Comparison of ENCODE assay signal across 12 cellular contexts in genomic region chr21:43936186-43936967, GRCh38.
DNase-seq lines count a peak whose midpoint lies in the region; ATAC-seq and TF ChIP-seq lines count a peak whose summit lies in the region.
"Had no signal": no experiment of that assay in that cellular context is flagged by ENCODE, and none has a peak within 500 bp of the region (broad histone marks: within the 10 kb centered on the region; RNA-seq: fewer than 3 reads in every experiment).

No MANE protein-coding gene starts in this region.

- H2BK5ac ChIP-seq in mesenchymal stem cell (ENCODE audit: low read depth, low read length, poor library complexity, severe bottlenecking): no peak overlapping the region

- H3K23ac ChIP-seq in mesenchymal stem cell (ENCODE audit: low read length in 2 of 2): no peak overlapping the region

- H4K8ac ChIP-seq in mesenchymal stem cell (ENCODE audit: low read length): no peak overlapping the region

- H3K27me3 ChIP-seq in sigmoid colon: no peaks in the 10 kb centered on the region
- H3K27me3 ChIP-seq in mesenchymal stem cell (ENCODE audit: control insufficient read depth in 1 of 2, insufficient read depth in 1 of 2, low read length in 2 of 2): no peaks in the 10 kb centered on the region

- H3K4me1 Mint-ChIP-seq in activated T-helper 17 cell treated with anti-CD3 and anti-CD28 coated beads, Interleukin-2, amount 50 U/mL, for 72 hours: peaks cover 11% of the 10 kb centered on the region

- no peak overlapping the region for H3K14ac ChIP-seq in mesenchymal stem cell (ENCODE audit: low read length in 2 of 2)

- DNase-seq in C1 segment of cervical spinal cord (lab: John Stamatoyannopoulos, UW): peak in 9 of 14 donors; percentile 13 to 58 (median 46)
- DNase-seq in SHP77 treated with DMSO at 0.1 percent for 48 hours (lab: John Stamatoyannopoulos, UW): peak; percentile 23
- DNase-seq in globus pallidus (ENCODE audit: low spot score): peak; percentile 24
- no peak for DNase-seq in sigmoid colon
- DNase-seq in mesenchymal stem cell: no peak
- no peak for DNase-seq in NOMO-1 (lab: John Stamatoyannopoulos, UW; ENCODE audit: unreplicated experiment in 2 of 2)
- DNase-seq: activated T-cell treated with anti-CD3 and anti-CD28 coated beads for 4 hours, NCI-H1105, PC-3 had no signal

- H2BK12ac ChIP-seq in mesenchymal stem cell (ENCODE audit: low read length in 2 of 2): no peak overlapping the region

- H3K9me3 ChIP-seq in sigmoid colon (no peaks in the 10 kb centered on the region), mesenchymal stem cell (ENCODE audit: control insufficient read depth, low read length) (no peaks in the 10 kb centered on the region)

- H3K9me3 Mint-ChIP-seq in activated T-helper 17 cell treated with anti-CD3 and anti-CD28 coated beads, Interleukin-2, amount 50 U/mL, for 72 hours: no peaks in the 10 kb centered on the region

- H3K9ac ChIP-seq in mesenchymal stem cell (ENCODE audit: low read length): no peak overlapping the region

- no peak for TF ChIP-seq CTCF in sigmoid colon (IDR thresholded peaks at IDR 0.05)

- H2BK15ac ChIP-seq in mesenchymal stem cell (ENCODE audit: low read depth, poor library complexity, severe bottlenecking): no peak overlapping the region

- no peaks in the 10 kb centered on the region for H3K27me3 Mint-ChIP-seq in activated T-helper 17 cell treated with anti-CD3 and anti-CD28 coated beads, Interleukin-2, amount 50 U/mL, for 72 hours
- H3K27me3 Mint-ChIP-seq: B cell had no signal

- intact Hi-C loops in sigmoid colon (cut with DNase I): loop anchor here (5.0 kb wide), 2 partner anchors 41 to 69 kb away; partner anchors contain the start of gene AGPAT3

- no peak overlapping the region for H3K27ac Mint-ChIP-seq in activated T-helper 17 cell treated with anti-CD3 and anti-CD28 coated beads, Interleukin-2, amount 50 U/mL, for 72 hours
- H3K27ac Mint-ChIP-seq: B cell had no signal

- H3K4me1 ChIP-seq in sigmoid colon (peaks cover 0 to 34% (median 23%) of the 10 kb centered on the region in 4 donors), mesenchymal stem cell (ENCODE audit: control insufficient read depth, insufficient read depth, low read depth, low read length) (peaks cover 11% of the 10 kb centered on the region)

- no peak for TF ChIP-seq POLR2A in sigmoid colon (IDR thresholded peaks at IDR 0.05)

- H3K4me3 Mint-ChIP-seq in activated T-helper 17 cell treated with anti-CD3 and anti-CD28 coated beads, Interleukin-2, amount 50 U/mL, for 72 hours: no peak overlapping the region
- H3K4me3 Mint-ChIP-seq: B cell had no signal

- H3K4ac ChIP-seq in mesenchymal stem cell (ENCODE audit: low read depth in 1 of 2, low read length in 2 of 2): no peak overlapping the region

- H2AFZ ChIP-seq in mesenchymal stem cell (ENCODE audit: low read depth, low read length): no peak overlapping the region

- ATAC-seq in activated T-helper 17 cell treated with anti-CD3 and anti-CD28 coated beads, Interleukin-2, amount 50 U/mL, for 72 hours (replicated peaks): no peak
- no peak for ATAC-seq in GM18511 (IDR thresholded peaks at IDR 0.05; ENCODE audit: unreplicated experiment)
- ATAC-seq: PC-3 had no signal

- no peak overlapping the region for H3K4me2 ChIP-seq in mesenchymal stem cell (ENCODE audit: low read length, poor library complexity, severe bottlenecking)

- WGBS in sigmoid colon, 2 donors: 92 to 95% methylated on average over 25 of the region's 25 CpGs
- 96% methylated on average over 22 of the region's 25 CpGs for WGBS in mesenchymal stem cell

- no peaks in the 10 kb centered on the region for H3K36me3 ChIP-seq in sigmoid colon
- H3K36me3 ChIP-seq in mesenchymal stem cell (ENCODE audit: control insufficient read depth in 1 of 2, insufficient read depth in 2 of 2, low read depth in 1 of 2, low read length in 2 of 2): peaks cover 4 to 53% of the 10 kb centered on the region in 2 experiments

- H3K18ac ChIP-seq in mesenchymal stem cell (ENCODE audit: low read depth in 1 of 2, low read length in 2 of 2): no peak overlapping the region

- no peak overlapping the region for H4K91ac ChIP-seq in mesenchymal stem cell (ENCODE audit: low read length)

- no peak overlapping the region for H2BK120ac ChIP-seq in mesenchymal stem cell (ENCODE audit: low read depth, low read length)

- peaks cover 11% of the 10 kb centered on the region for H3K36me3 Mint-ChIP-seq in activated T-helper 17 cell treated with anti-CD3 and anti-CD28 coated beads, Interleukin-2, amount 50 U/mL, for 72 hours (ENCODE audit: low read depth)

- no peak overlapping the region for H2AK5ac ChIP-seq in mesenchymal stem cell (ENCODE audit: low read length, severe bottlenecking)

- H3K4me3 ChIP-seq in sigmoid colon (no peak overlapping the region), mesenchymal stem cell (ENCODE audit: insufficient read depth in 1 of 2, low read depth in 1 of 2, low read length in 2 of 2) (no peak overlapping the region)

- H3K27ac ChIP-seq in sigmoid colon: peak overlapping the region; percentile 24 to 69 (median 52)
- no peak overlapping the region for H3K27ac ChIP-seq in mesenchymal stem cell (ENCODE audit: low read length, poor library complexity, severe bottlenecking)

- TF ChIP-seq EP300 in sigmoid colon (IDR thresholded peaks at IDR 0.05): no peak

- H3K79me1 ChIP-seq in mesenchymal stem cell (replicated peaks; ENCODE audit: low read length, poor library complexity, severe bottlenecking): peaks cover 61% of the 10 kb centered on the region

Comparison
In these comparisons a context has a peak if more than half of its experiments do, and no peak if none do; other contexts are left out.
1. DNase-seq: peak in C1 segment of cervical spinal cord (9 of 14), SHP77 treated with DMSO at 0.1 percent for 48 hours (single experiment) and globus pallidus (single experiment); none in sigmoid colon (single experiment), mesenchymal stem cell (single experiment) and NOMO-1 (0 of 2).